Comparison of ENCODE assay signal across 1 cellular context in genomic region chr9:112764344-112764743, GRCh38.
TF ChIP-seq lines count a peak whose summit lies in the region.

No MANE protein-coding gene starts in this region.

TF ChIP-seq in K562, 482 proteins besides CTCF, POLR2A, EP300 and RAD21 (continued from another document):
- TF ChIP-seq STAT6 (CRISPR knock-in tag; IDR thresholded peaks at IDR 0.05) = no peak
- TF ChIP-seq DMBX1 (CRISPR knock-in tag; IDR thresholded peaks at IDR 0.05; ENCODE audit: borderline replicate concordance) = no peak
- peak; percentile 19; the same call in 1 of the 2 replicates for TF ChIP-seq JUND (IDR thresholded peaks at IDR 0.05; ENCODE audit: borderline replicate concordance, low read depth, low read length)
- no peak for TF ChIP-seq JUND (tag; IDR thresholded peaks at IDR 0.05; ENCODE audit: borderline replicate concordance, low read depth, low read length)
- peak; percentile 24; the same call in 1 of the 2 replicates for TF ChIP-seq SMARCA4 (IDR thresholded peaks at IDR 0.05)
- peak; percentile 57; the same call in 1 of the 2 replicates for TF ChIP-seq ARID1B (IDR thresholded peaks at IDR 0.05)
- no peak for TF ChIP-seq REST (CRISPR knock-in tag; IDR thresholded peaks at IDR 0.05; ENCODE audit: low read depth)
- no peak for TF ChIP-seq LEF1 (IDR thresholded peaks at IDR 0.05)
- TF ChIP-seq BHLHE40 (IDR thresholded peaks at IDR 0.05; ENCODE audit: low read length) = 0 out of 2 replicates have a peak, but pooled peaks have one; percentile 22
- peak; percentile 56 for TF ChIP-seq CBFA2T3 (IDR thresholded peaks at IDR 0.05)
- TF ChIP-seq NFYB (IDR thresholded peaks at IDR 0.05; ENCODE audit: extremely low read depth, insufficient read length) = no peak
- TF ChIP-seq SMARCB1 (IDR thresholded peaks at IDR 0.05; ENCODE audit: insufficient read length, low read depth) = no peak
- no peak for TF ChIP-seq MEF2A (IDR thresholded peaks at IDR 0.05; ENCODE audit: control insufficient read depth, low read depth, low read length)
